In the genomic region with DNA sequence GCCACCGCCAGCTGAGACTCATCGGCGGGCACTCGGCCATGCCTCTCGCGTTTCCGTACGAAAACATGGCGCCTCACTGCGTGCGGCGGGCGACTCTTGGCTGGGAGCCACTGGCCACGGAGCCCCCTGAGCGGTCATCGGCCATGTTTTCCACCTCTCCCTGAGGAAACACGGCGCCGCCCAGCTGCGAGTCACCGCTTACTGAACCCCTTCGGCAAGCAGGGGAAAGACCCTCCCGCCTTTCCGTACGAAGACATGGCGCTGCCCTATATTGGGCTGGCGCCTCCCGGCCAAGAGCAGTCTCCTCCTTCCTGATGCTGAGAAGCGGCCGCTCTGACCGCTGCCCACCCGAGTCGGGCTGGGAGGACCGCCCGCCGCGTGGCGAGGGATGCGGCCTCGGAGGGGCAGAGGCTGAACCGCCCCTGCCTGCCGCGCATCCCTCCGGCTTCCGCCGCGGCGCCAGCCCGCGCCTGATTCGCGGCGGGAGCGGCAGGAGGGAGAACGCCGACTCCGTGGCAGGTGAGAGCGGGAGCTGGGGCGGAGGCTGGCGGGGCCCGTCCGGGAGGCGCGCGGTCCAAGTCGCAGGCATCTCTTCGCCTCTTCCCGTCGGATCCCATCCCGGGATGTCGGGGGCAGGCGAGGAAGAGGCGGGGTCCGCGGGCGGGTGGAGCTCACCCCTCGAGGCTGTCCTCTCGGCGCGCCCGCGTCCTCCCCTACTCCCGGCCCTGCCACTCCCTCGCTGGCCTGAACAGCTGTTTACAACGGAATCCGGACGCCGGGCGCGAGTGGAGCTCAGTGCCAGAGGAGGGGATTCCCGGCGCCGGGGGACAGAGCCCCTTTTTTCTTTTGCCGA, we compare ENCODE assay signal across 8 cellular contexts. TPM values are rescaled to one million over a fixed set of nuclear protein-coding genes. Genes with fewer than 3 reads are reported as not detected.
A peak's percentile ranks its signal among the peaks of the same experiment; 100 is the strongest.
DNase-seq lines count a peak whose midpoint lies in the region; ATAC-seq and TF ChIP-seq lines count a peak whose summit lies in the region.

A gene with protein sequence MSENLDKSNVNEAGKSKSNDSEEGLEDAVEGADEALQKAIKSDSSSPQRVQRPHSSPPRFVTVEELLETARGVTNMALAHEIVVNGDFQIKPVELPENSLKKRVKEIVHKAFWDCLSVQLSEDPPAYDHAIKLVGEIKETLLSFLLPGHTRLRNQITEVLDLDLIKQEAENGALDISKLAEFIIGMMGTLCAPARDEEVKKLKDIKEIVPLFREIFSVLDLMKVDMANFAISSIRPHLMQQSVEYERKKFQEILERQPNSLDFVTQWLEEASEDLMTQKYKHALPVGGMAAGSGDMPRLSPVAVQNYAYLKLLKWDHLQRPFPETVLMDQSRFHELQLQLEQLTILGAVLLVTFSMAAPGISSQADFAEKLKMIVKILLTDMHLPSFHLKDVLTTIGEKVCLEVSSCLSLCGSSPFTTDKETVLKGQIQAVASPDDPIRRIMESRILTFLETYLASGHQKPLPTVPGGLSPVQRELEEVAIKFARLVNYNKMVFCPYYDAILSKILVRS (plus strand): TSS at position 299 of the 853 bp plus-strand sequence. CDS start 4,202 bp downstream, outside the sequence.

- H3K4me3 Mint-ChIP-seq in endodermal cell, result peak within 1 kb of the TSS; percentile 79

- peak within 1 kb of the TSS; percentile 96 for H3K27ac Mint-ChIP-seq in endodermal cell

- peak; percentile 37 for DNase-seq in COLO829 (ENCODE audit: low spot score)
- DNase-seq in HPDE6-E6E7 (ENCODE audit: extremely low spot score), result peak; percentile 83
- peak; percentile 85 to 88 for DNase-seq in NOMO-1 (lab: John Stamatoyannopoulos, UW; ENCODE audit: unreplicated experiment in 2 of 2)
- peak; percentile 58 to 64 for DNase-seq in activated CD8-positive, alpha-beta memory T cell treated with anti-CD3 and anti-CD28 coated beads for 4 hours (ENCODE audit: low read depth in 2 of 2)
- peak; percentile 97 for DNase-seq in endodermal cell
- DNase-seq in mesenchymal stem cell, result peak; percentile 95
- peak; percentile 69 for DNase-seq in stimulated activated CD8-positive, alpha-beta memory T cell treated with anti-CD3 and anti-CD28 coated beads, Interleukin-15, amount 100 ng/mL, for 1 hour (ENCODE audit: low read depth)

- H2BK5ac ChIP-seq in mesenchymal stem cell (ENCODE audit: low read depth, low read length, poor library complexity, severe bottlenecking), result peak within 1 kb of the TSS; percentile 58

- H3K9ac ChIP-seq in endodermal cell (ENCODE audit: extremely low read depth, low read length, poor library complexity, severe bottlenecking) (peak within 1 kb of the TSS; percentile 76), mesenchymal stem cell (ENCODE audit: low read length) (peak within 1 kb of the TSS; percentile 95)

- H3K14ac ChIP-seq in mesenchymal stem cell (ENCODE audit: low read length in 2 of 2), result peak within 1 kb of the TSS in 1 of 2 experiments; percentile 5

- H3K4me1 Mint-ChIP-seq in endodermal cell, result peaks cover 30% of the 10 kb centered on the region

- H3K18ac ChIP-seq in mesenchymal stem cell (ENCODE audit: low read depth in 1 of 2, low read length in 2 of 2), result peak within 1 kb of the TSS; percentile 82 to 100

- H4K8ac ChIP-seq in mesenchymal stem cell (ENCODE audit: low read length), result peak within 1 kb of the TSS; percentile 97

- peak within 1 kb of the TSS in 1 of 2 experiments; percentile 5 for H3K23ac ChIP-seq in mesenchymal stem cell (ENCODE audit: low read length in 2 of 2)

- H3K4me1 ChIP-seq in endodermal cell (ENCODE audit: control insufficient read depth, insufficient read depth, low read length), result no peaks in the 10 kb centered on the region
- peaks cover 1% of the 10 kb centered on the region for H3K4me1 ChIP-seq in mesenchymal stem cell (ENCODE audit: control insufficient read depth, insufficient read depth, low read depth, low read length)

- ATAC-seq in GM19468 (IDR thresholded peaks at IDR 0.05; ENCODE audit: extremely low read depth, unreplicated experiment), result peak; percentile 74

- peaks cover 14% of the 10 kb centered on the region for H3K79me1 ChIP-seq in mesenchymal stem cell (replicated peaks; ENCODE audit: low read length, poor library complexity, severe bottlenecking)

- 0% methylated on average over 27 to 94 of the region's 94 CpGs for WGBS in endodermal cell (ENCODE audit: insufficient coverage in 1 of 2, insufficient read length in 1 of 2), 2 experiments
- WGBS in mesenchymal stem cell, result under 1% methylated on average over 82 of the region's 94 CpGs

- H4K91ac ChIP-seq in mesenchymal stem cell (ENCODE audit: low read length), result peak within 1 kb of the TSS; percentile 97

- no peak for TF ChIP-seq CTCF in endodermal cell (conservative IDR thresholded peaks at IDR 0.05)

- H3K4ac ChIP-seq in mesenchymal stem cell (ENCODE audit: low read depth in 1 of 2, low read length in 2 of 2), result peak within 1 kb of the TSS; percentile 32 to 66

- H3K9me3 Mint-ChIP-seq in endodermal cell, result peaks cover 6% of the 10 kb centered on the region

- H3K4me3 ChIP-seq in endodermal cell (ENCODE audit: low read length), result peak within 1 kb of the TSS; percentile 92
- peak within 1 kb of the TSS; percentile 85 to 89 for H3K4me3 ChIP-seq in mesenchymal stem cell (ENCODE audit: insufficient read depth in 1 of 2, low read depth in 1 of 2, low read length in 2 of 2)

- H3K36me3 ChIP-seq in endodermal cell (ENCODE audit: control insufficient read depth, insufficient read depth, low read length) (peaks cover 16% of the 10 kb centered on the region), mesenchymal stem cell (ENCODE audit: control insufficient read depth in 1 of 2, insufficient read depth in 2 of 2, low read depth in 1 of 2, low read length in 2 of 2) (peaks cover 0 to 13% of the 10 kb centered on the region in 2 experiments)

- H3K27ac ChIP-seq in endodermal cell (ENCODE audit: low read depth, low read length), result peak within 1 kb of the TSS; percentile 87
- H3K27ac ChIP-seq in mesenchymal stem cell (ENCODE audit: low read length, poor library complexity, severe bottlenecking), result peak within 1 kb of the TSS; percentile 92

- peak within 1 kb of the TSS; percentile 86 for H3K4me2 ChIP-seq in mesenchymal stem cell (ENCODE audit: low read length, poor library complexity, severe bottlenecking)

- peak within 1 kb of the TSS; percentile 91 for H2BK120ac ChIP-seq in mesenchymal stem cell (ENCODE audit: low read depth, low read length)

- H3K27me3 ChIP-seq in endodermal cell (ENCODE audit: control insufficient read depth, insufficient read depth, low read length, poor library complexity, severe bottlenecking) (no peaks in the 10 kb centered on the region), mesenchymal stem cell (ENCODE audit: control insufficient read depth in 1 of 2, insufficient read depth in 1 of 2, low read length in 2 of 2) (no peaks in the 10 kb centered on the region)

- peaks cover 13% of the 10 kb centered on the region for H3K9me3 ChIP-seq in endodermal cell (ENCODE audit: control insufficient read depth, low read length)
- H3K9me3 ChIP-seq in mesenchymal stem cell (ENCODE audit: control insufficient read depth, low read length), result no peaks in the 10 kb centered on the region

- peaks cover 26% of the 10 kb centered on the region for H3K36me3 Mint-ChIP-seq in endodermal cell (ENCODE audit: low read depth)

- peak within 1 kb of the TSS; percentile 84 for H2AFZ ChIP-seq in mesenchymal stem cell (ENCODE audit: low read depth, low read length)

- H2BK15ac ChIP-seq in mesenchymal stem cell (ENCODE audit: low read depth, poor library complexity, severe bottlenecking), result peak within 1 kb of the TSS; percentile 100

- peak within 1 kb of the TSS; percentile 37 to 96 for H2BK12ac ChIP-seq in mesenchymal stem cell (ENCODE audit: low read length in 2 of 2)

- no peak within 1 kb of the TSS for H2AK5ac ChIP-seq in mesenchymal stem cell (ENCODE audit: low read length, severe bottlenecking)

- H3K27me3 Mint-ChIP-seq in endodermal cell (ENCODE audit: insufficient read depth), result no peaks in the 10 kb centered on the region

RNA-seq across cellular contexts. Expression of the gene that starts here (rescaled TPM):
- total RNA-seq in endodermal cell, result 10 to 100 TPM; 54.0 to 63.7 TPM
- 18.3 TPM for polyA plus RNA-seq in endodermal cell (2013, experiment 1 of 2)
- 16.8 TPM for polyA plus RNA-seq in endodermal cell (2013, experiment 2 of 2)
- 12.3 TPM for polyA plus RNA-seq in mesenchymal stem cell (2013, experiment 1 of 2)
- 11.9 TPM for polyA plus RNA-seq in mesenchymal stem cell (2013, experiment 2 of 2)

Comparison
In these comparisons a context has a peak if more than half of its experiments do, and no peak if none do; other contexts are left out.
1. Peak in every context shown above with its lines: DNase-seq, ATAC-seq, H3K4me3 ChIP-seq and H3K27ac ChIP-seq.
2. DNase-seq: peak in every context shown above with its lines; median percentile 97 in endodermal cell; 95 in mesenchymal stem cell; 86 in NOMO-1; 83 in HPDE6-E6E7; 69 in stimulated activated CD8-positive, alpha-beta memory T cell treated with anti-CD3 and anti-CD28 coated beads, Interleukin-15, amount 100 ng/mL, for 1 hour; 61 in activated CD8-positive, alpha-beta memory T cell treated with anti-CD3 and anti-CD28 coated beads for 4 hours; 37 in COLO829.